1 cellular context compared by ENCODE assay signal in the genomic region with DNA sequence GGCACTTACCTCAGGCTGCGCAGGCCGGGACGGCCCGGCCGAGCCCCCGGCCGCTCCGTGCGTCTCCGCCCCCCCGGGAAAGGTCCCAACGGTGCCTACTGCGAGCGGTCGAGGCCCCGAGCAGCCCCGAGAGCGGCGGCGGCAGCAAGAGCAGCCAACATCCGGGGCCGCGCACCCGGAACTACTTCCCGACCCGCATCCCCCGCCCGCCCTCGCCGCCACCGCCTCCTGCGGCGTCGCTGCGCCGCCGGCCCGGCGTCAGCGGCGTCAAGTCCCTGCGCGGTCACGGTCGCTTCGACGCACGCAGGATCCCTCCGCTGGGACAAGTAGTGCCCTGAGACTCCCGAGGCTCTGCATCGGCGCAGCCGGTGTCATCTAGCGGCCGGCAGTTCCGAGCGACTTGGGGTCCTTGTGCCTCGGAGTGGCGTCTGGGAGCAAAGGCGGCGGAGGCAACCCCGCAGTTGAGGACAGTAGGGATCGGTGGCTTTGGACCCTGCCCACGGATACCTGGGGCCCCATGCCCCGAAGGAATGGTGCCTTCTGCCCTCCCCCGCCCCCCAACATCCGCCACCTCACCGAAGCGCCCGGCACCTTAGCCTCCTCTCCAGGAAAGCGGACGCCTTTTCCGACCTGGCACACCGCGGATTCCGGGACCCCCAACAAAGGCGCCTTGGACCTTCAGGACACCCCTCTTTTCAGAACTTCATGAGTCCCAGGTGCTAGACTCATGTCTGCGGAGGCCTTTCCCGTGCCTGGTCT.
TF ChIP-seq lines count a peak whose summit lies in the region.

A gene (minus strand): TSS at position 186 of the 759 bp plus-strand sequence. CDS start 24,142 bp downstream, outside the sequence.

TF ChIP-seq in HepG2, 621 proteins besides CTCF, POLR2A, EP300 and RAD21 (continued from another document and continues in another):
- TF ChIP-seq, protein P1, sequence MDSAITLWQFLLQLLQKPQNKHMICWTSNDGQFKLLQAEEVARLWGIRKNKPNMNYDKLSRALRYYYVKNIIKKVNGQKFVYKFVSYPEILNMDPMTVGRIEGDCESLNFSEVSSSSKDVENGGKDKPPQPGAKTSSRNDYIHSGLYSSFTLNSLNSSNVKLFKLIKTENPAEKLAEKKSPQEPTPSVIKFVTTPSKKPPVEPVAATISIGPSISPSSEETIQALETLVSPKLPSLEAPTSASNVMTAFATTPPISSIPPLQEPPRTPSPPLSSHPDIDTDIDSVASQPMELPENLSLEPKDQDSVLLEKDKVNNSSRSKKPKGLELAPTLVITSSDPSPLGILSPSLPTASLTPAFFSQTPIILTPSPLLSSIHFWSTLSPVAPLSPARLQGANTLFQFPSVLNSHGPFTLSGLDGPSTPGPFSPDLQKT (CRISPR knock-in tag; IDR thresholded peaks at IDR 0.05; ENCODE audit: borderline replicate concordance), result no peak; the same call in 1 of the 2 replicates
- peak; percentile 34; the same call in 1 of the 2 replicates for TF ChIP-seq JUNB (CRISPR knock-in tag; IDR thresholded peaks at IDR 0.05; ENCODE audit: borderline replicate concordance)
- TF ChIP-seq ZFX (CRISPR knock-in tag; IDR thresholded peaks at IDR 0.05; ENCODE audit: low read depth), result peak; percentile 88
- peak; percentile 85 for TF ChIP-seq ZNF768 (CRISPR knock-in tag; IDR thresholded peaks at IDR 0.05)
- TF ChIP-seq TAF1 (CRISPR knock-in tag; IDR thresholded peaks at IDR 0.05), result peak; percentile 98
- peak; percentile 71; the same call in 1 of the 2 replicates for TF ChIP-seq HOXA9 (CRISPR knock-in tag; IDR thresholded peaks at IDR 0.05; ENCODE audit: borderline replicate concordance)
- no peak for TF ChIP-seq ZNF124 (CRISPR knock-in tag; IDR thresholded peaks at IDR 0.05)
- TF ChIP-seq GFI1 (CRISPR knock-in tag; IDR thresholded peaks at IDR 0.05; ENCODE audit: borderline replicate concordance), result peak; percentile 53
- TF ChIP-seq IRX3 (CRISPR knock-in tag; IDR thresholded peaks at IDR 0.05; ENCODE audit: borderline replicate concordance, low read depth), result peak; percentile 86
- TF ChIP-seq ZNF589 (CRISPR knock-in tag; conservative IDR thresholded peaks at IDR 0.05), result peak; percentile 81; the same call in 1 of the 2 replicates
- no peak for TF ChIP-seq ZNF570 (CRISPR knock-in tag; IDR thresholded peaks at IDR 0.05; ENCODE audit: borderline replicate concordance)
- TF ChIP-seq SIN3B (IDR thresholded peaks at IDR 0.05; ENCODE audit: low read length), result no peak
- TF ChIP-seq, protein P2, sequence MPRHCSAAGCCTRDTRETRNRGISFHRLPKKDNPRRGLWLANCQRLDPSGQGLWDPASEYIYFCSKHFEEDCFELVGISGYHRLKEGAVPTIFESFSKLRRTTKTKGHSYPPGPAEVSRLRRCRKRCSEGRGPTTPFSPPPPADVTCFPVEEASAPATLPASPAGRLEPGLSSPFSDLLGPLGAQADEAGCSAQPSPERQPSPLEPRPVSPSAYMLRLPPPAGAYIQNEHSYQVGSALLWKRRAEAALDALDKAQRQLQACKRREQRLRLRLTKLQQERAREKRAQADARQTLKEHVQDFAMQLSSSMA (CRISPR knock-in tag; IDR thresholded peaks at IDR 0.05), result no peak
- no peak for TF ChIP-seq RAD51 (IDR thresholded peaks at IDR 0.05; ENCODE audit: borderline replicate concordance)
- TF ChIP-seq HDAC6 (IDR thresholded peaks at IDR 0.05; ENCODE audit: low read depth, low read length), result no peak
- TF ChIP-seq, protein P3, sequence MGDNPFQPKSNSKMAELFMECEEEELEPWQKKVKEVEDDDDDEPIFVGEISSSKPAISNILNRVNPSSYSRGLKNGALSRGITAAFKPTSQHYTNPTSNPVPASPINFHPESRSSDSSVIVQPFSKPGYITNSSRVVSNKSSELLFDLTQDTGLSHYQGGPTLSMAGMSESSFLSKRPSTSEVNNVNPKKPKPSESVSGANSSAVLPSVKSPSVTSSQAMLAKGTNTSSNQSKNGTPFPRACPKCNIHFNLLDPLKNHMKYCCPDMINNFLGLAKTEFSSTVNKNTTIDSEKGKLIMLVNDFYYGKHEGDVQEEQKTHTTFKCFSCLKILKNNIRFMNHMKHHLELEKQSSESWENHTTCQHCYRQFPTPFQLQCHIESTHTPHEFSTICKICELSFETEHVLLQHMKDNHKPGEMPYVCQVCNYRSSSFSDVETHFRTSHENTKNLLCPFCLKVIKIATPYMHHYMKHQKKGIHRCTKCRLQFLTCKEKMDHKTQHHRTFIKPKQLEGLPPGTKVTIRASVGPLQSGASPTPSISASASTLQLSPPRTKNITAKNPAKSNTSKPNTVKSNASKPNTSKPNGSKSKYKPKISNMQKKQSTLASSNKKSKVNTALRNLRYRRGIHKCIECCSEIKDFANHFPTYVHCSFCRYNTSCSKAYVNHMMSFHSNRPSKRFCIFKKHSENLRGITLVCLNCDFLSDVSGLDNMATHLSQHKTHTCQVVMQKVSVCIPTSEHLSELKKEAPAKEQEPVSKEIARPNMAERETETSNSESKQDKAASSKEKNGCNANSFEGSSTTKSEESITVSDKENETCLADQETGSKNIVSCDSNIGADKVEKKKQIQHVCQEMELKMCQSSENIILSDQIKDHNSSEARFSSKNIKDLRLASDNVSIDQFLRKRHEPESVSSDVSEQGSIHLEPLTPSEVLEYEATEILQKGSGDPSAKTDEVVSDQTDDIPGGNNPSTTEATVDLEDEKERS (CRISPR knock-in tag; IDR thresholded peaks at IDR 0.05), result no peak; the same call in 1 of the 2 replicates
- peak; percentile 85; the same call in 1 of the 2 replicates for TF ChIP-seq ZNF670 (CRISPR knock-in tag; IDR thresholded peaks at IDR 0.05; ENCODE audit: borderline replicate concordance)
- TF ChIP-seq PLRG1 (conservative IDR thresholded peaks at IDR 0.05), result no peak
- TF ChIP-seq, protein P4, sequence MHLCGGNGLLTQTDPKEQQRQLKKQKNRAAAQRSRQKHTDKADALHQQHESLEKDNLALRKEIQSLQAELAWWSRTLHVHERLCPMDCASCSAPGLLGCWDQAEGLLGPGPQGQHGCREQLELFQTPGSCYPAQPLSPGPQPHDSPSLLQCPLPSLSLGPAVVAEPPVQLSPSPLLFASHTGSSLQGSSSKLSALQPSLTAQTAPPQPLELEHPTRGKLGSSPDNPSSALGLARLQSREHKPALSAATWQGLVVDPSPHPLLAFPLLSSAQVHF (CRISPR knock-in tag; IDR thresholded peaks at IDR 0.05), result 0 out of 2 replicates have a peak, but pooled peaks have one; percentile 59
- no peak for TF ChIP-seq ZNF75D (CRISPR knock-in tag; IDR thresholded peaks at IDR 0.05; ENCODE audit: borderline replicate concordance)
- TF ChIP-seq, protein P5, sequence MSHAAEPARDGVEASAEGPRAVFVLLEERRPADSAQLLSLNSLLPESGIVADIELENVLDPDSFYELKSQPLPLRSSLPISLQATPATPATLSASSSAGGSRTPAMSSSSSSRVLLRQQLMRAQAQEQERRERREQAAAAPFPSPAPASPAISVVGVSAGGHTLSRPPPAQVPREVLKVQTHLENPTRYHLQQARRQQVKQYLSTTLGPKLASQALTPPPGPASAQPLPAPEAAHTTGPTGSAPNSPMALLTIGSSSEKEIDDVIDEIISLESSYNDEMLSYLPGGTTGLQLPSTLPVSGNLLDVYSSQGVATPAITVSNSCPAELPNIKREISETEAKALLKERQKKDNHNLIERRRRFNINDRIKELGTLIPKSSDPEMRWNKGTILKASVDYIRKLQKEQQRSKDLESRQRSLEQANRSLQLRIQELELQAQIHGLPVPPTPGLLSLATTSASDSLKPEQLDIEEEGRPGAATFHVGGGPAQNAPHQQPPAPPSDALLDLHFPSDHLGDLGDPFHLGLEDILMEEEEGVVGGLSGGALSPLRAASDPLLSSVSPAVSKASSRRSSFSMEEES (CRISPR knock-in tag; IDR thresholded peaks at IDR 0.05), result peak; percentile 63; the same call in 1 of the 2 replicates
- no peak for TF ChIP-seq MAFG (CRISPR knock-in tag; IDR thresholded peaks at IDR 0.05)
- no peak for TF ChIP-seq MTA3 (CRISPR knock-in tag; IDR thresholded peaks at IDR 0.05)
- TF ChIP-seq BCL6 (CRISPR knock-in tag; IDR thresholded peaks at IDR 0.05), result peak; percentile 72
- TF ChIP-seq ZNF567 (CRISPR knock-in tag; IDR thresholded peaks at IDR 0.05; ENCODE audit: borderline replicate concordance), result no peak; the same call in 1 of the 2 replicates
- TF ChIP-seq, protein P6, sequence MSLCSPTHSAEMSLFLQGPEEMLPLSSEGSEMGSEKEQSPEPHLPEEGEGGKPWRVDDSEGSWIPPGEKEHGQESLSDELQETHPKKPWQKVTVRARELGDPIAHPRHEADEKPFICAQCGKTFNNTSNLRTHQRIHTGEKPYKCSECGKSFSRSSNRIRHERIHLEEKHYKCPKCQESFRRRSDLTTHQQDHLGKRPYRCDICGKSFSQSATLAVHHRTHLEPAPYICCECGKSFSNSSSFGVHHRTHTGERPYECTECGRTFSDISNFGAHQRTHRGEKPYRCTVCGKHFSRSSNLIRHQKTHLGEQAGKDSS (CRISPR knock-in tag; IDR thresholded peaks at IDR 0.05; ENCODE audit: borderline replicate concordance, low read depth), result peak; percentile 95
- no peak for TF ChIP-seq NFE2 (CRISPR knock-in tag; IDR thresholded peaks at IDR 0.05)
- TF ChIP-seq, protein P7, sequence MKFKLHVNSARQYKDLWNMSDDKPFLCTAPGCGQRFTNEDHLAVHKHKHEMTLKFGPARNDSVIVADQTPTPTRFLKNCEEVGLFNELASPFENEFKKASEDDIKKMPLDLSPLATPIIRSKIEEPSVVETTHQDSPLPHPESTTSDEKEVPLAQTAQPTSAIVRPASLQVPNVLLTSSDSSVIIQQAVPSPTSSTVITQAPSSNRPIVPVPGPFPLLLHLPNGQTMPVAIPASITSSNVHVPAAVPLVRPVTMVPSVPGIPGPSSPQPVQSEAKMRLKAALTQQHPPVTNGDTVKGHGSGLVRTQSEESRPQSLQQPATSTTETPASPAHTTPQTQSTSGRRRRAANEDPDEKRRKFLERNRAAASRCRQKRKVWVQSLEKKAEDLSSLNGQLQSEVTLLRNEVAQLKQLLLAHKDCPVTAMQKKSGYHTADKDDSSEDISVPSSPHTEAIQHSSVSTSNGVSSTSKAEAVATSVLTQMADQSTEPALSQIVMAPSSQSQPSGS (CRISPR knock-in tag; IDR thresholded peaks at IDR 0.05), result peak; percentile 83; the same call in 1 of the 2 replicates
- TF ChIP-seq, protein P8, sequence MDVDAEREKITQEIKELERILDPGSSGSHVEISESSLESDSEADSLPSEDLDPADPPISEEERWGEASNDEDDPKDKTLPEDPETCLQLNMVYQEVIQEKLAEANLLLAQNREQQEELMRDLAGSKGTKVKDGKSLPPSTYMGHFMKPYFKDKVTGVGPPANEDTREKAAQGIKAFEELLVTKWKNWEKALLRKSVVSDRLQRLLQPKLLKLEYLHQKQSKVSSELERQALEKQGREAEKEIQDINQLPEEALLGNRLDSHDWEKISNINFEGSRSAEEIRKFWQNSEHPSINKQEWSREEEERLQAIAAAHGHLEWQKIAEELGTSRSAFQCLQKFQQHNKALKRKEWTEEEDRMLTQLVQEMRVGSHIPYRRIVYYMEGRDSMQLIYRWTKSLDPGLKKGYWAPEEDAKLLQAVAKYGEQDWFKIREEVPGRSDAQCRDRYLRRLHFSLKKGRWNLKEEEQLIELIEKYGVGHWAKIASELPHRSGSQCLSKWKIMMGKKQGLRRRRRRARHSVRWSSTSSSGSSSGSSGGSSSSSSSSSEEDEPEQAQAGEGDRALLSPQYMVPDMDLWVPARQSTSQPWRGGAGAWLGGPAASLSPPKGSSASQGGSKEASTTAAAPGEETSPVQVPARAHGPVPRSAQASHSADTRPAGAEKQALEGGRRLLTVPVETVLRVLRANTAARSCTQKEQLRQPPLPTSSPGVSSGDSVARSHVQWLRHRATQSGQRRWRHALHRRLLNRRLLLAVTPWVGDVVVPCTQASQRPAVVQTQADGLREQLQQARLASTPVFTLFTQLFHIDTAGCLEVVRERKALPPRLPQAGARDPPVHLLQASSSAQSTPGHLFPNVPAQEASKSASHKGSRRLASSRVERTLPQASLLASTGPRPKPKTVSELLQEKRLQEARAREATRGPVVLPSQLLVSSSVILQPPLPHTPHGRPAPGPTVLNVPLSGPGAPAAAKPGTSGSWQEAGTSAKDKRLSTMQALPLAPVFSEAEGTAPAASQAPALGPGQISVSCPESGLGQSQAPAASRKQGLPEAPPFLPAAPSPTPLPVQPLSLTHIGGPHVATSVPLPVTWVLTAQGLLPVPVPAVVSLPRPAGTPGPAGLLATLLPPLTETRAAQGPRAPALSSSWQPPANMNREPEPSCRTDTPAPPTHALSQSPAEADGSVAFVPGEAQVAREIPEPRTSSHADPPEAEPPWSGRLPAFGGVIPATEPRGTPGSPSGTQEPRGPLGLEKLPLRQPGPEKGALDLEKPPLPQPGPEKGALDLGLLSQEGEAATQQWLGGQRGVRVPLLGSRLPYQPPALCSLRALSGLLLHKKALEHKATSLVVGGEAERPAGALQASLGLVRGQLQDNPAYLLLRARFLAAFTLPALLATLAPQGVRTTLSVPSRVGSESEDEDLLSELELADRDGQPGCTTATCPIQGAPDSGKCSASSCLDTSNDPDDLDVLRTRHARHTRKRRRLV (CRISPR knock-in tag; IDR thresholded peaks at IDR 0.05), result no peak
- TF ChIP-seq, protein P9, sequence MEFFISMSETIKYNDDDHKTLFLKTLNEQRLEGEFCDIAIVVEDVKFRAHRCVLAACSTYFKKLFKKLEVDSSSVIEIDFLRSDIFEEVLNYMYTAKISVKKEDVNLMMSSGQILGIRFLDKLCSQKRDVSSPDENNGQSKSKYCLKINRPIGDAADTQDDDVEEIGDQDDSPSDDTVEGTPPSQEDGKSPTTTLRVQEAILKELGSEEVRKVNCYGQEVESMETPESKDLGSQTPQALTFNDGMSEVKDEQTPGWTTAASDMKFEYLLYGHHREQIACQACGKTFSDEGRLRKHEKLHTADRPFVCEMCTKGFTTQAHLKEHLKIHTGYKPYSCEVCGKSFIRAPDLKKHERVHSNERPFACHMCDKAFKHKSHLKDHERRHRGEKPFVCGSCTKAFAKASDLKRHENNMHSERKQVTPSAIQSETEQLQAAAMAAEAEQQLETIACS (CRISPR knock-in tag; IDR thresholded peaks at IDR 0.05), result peak; percentile 75
- TF ChIP-seq, protein P10, sequence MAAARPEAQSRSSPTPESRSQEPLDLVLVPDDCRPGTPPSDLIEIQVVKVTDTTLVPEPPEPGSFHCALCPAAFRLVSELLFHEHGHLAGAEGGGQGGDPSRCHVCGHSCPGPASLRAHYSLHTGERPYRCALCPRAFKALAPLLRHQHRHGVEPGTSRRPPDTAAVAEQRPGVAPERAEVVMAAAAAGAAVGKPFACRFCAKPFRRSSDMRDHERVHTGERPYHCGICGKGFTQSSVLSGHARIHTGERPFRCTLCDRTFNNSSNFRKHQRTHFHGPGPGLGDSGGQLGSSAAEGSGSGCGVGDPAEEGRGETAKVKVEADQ (CRISPR knock-in tag; IDR thresholded peaks at IDR 0.05; ENCODE audit: borderline replicate concordance), result peak; percentile 99
- peak; percentile 53 for TF ChIP-seq SIX4 (CRISPR knock-in tag; IDR thresholded peaks at IDR 0.05)
- TF ChIP-seq ZNF703 (CRISPR knock-in tag; IDR thresholded peaks at IDR 0.05; ENCODE audit: borderline replicate concordance), result no peak
- TF ChIP-seq ZNF569 (CRISPR knock-in tag; IDR thresholded peaks at IDR 0.05; ENCODE audit: borderline replicate concordance), result no peak
- TF ChIP-seq, protein P11, sequence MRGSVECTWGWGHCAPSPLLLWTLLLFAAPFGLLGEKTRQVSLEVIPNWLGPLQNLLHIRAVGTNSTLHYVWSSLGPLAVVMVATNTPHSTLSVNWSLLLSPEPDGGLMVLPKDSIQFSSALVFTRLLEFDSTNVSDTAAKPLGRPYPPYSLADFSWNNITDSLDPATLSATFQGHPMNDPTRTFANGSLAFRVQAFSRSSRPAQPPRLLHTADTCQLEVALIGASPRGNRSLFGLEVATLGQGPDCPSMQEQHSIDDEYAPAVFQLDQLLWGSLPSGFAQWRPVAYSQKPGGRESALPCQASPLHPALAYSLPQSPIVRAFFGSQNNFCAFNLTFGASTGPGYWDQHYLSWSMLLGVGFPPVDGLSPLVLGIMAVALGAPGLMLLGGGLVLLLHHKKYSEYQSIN (CRISPR knock-in tag; IDR thresholded peaks at IDR 0.05; ENCODE audit: borderline replicate concordance), result no peak
- TF ChIP-seq MAF1 (CRISPR knock-in tag; IDR thresholded peaks at IDR 0.05; ENCODE audit: borderline replicate concordance), result peak; percentile 95
- peak; percentile 97 for TF ChIP-seq MEIS2 (CRISPR knock-in tag; IDR thresholded peaks at IDR 0.05)
- no peak for TF ChIP-seq CHD4 (IDR thresholded peaks at IDR 0.05; ENCODE audit: borderline replicate concordance, low read length)
- TF ChIP-seq ZNF674 (CRISPR knock-in tag; IDR thresholded peaks at IDR 0.05; ENCODE audit: low read depth), result no peak
